In the genomic region with DNA sequence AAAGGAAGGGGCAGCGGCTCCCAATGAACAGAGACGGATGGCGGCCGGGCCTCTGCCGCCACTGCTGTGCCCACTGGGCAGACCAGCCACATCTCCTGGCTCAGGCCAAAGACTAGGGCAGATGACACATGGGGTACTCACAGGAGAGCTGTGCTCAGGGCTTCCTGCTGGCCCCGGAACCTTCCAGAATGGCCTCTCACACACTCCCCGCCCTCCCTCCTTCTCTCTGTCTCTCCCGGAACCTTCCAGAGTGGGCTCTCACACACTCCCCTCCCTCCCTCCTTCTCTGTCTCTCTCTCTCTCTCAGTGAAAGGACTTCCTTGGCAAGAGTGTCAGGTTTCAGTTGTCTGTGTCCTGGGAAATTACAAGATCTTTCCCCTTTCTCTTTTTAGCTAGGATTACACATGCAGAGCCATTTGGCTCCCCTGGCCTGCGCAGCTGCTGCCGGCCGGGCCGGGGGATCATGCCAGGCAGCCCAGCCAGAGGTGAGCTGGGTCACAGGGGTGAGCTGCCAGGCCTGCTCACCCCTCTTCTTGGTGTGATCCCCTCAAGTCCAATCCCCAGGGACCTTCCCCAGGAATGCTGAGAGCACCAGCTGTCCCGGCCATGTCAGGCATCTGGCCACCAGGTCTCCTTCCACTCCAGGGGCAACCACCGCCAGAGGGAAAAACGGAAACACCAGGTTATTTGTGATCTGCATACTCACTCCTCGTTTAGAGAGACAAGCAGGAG, we compare ENCODE assay signal across 10 cellular contexts. TPM values are rescaled to one million over a fixed set of nuclear protein-coding genes. Genes with fewer than 3 reads are reported as not detected.
A peak's percentile ranks its signal among the peaks of the same experiment; 100 is the strongest.
DNase-seq lines count a peak whose midpoint lies in the region; ATAC-seq, FAIRE-seq and TF ChIP-seq lines count a peak whose summit lies in the region.
"Had no signal": no experiment of that assay in that cellular context is flagged by ENCODE, and none has a peak within 500 bp of the region (broad histone marks: within the 10 kb centered on the region; RNA-seq: fewer than 3 reads in every experiment).

No MANE protein-coding gene starts in this region.

- no peak for FAIRE-seq in GM19239 (lab: Jason Lieb, UNC)
- FAIRE-seq in GM12891 (lab: Jason Lieb, UNC), result no peak

- H3K27me3 ChIP-seq in left ventricle myocardium inferior (ENCODE audit: low read depth) (peaks cover 4% of the 10 kb centered on the region), psoas muscle (ENCODE audit: insufficient read depth in 3 of 3, low read length in 2 of 3) (no peaks in the 10 kb centered on the region)

- no peaks in the 10 kb centered on the region for H3K9me3 ChIP-seq in left ventricle myocardium inferior (replicated peaks)
- H3K9me3 ChIP-seq in psoas muscle, result no peaks in the 10 kb centered on the region

- DNase-seq in DMS79 treated with DMSO at 0.1 percent for 48 hours (lab: John Stamatoyannopoulos, UW) (peak; percentile 52), NCI-H69 (lab: John Stamatoyannopoulos, UW) (peak; percentile 80), left ventricle myocardium inferior (peak; percentile 30), psoas muscle (peak; percentile 52 to 84), GM19239 (ENCODE audit: insufficient read length, low spot score) (no peak), COLO829 (ENCODE audit: low spot score) (no peak), SIG-M5 treated with dmso at 0.1 percent for 504 hours (lab: John Stamatoyannopoulos, UW; ENCODE audit: unreplicated experiment) (no peak), GM12891 (ENCODE audit: insufficient read length, low spot score) (no peak)
- DNase-seq: activated T-cell treated with anti-CD3 and anti-CD28 coated beads for 4 hours; stimulated activated CD4-positive, alpha-beta T cell treated with anti-CD3 and anti-CD28 coated beads, Interleukin-2, amount 100 ng/mL, for 24 hours had no signal

- 13 to 18% (median 18%) methylated on average over 15 to 16 of the region's 16 CpGs for WGBS in psoas muscle, 3 donors

- intact Hi-C loops in left ventricle myocardium inferior (cut with micrococcal nuclease) (no loop called here), psoas muscle (cut with DNase I) (loop anchor here (2.0 to 10.0 kb wide), 4 partner anchors 48 to 230 kb away; no protein-coding TSS in a partner anchor)

- H3K27ac ChIP-seq in left ventricle myocardium inferior (replicated peaks) (peak overlapping the region; percentile 84), psoas muscle (peak overlapping the region; percentile 97)

- ATAC-seq in psoas muscle, result peak; percentile 78 to 83 (median 80)

- TF ChIP-seq POLR2A in GM12891 (IDR thresholded peaks at IDR 0.05; ENCODE audit: low read depth, low read length), result no peak

- TF ChIP-seq CTCF in left ventricle myocardium inferior (IDR thresholded peaks at IDR 0.05; ENCODE audit: borderline replicate concordance), result no peak
- peak; percentile 5 for TF ChIP-seq CTCF in psoas muscle (IDR thresholded peaks at IDR 0.05)

- H3K36me3 ChIP-seq in left ventricle myocardium inferior, result no peaks in the 10 kb centered on the region
- no peaks in the 10 kb centered on the region for H3K36me3 ChIP-seq in psoas muscle (ENCODE audit: insufficient read depth in 1 of 2, low read depth in 1 of 2)

- H3K4me3 ChIP-seq in left ventricle myocardium inferior (peak overlapping the region; percentile 34), psoas muscle (peak overlapping the region; percentile 58)

- peaks cover 19% of the 10 kb centered on the region for H3K4me1 ChIP-seq in left ventricle myocardium inferior
- peaks cover 39% of the 10 kb centered on the region for H3K4me1 ChIP-seq in psoas muscle

TF ChIP-seq in GM12891, 5 proteins besides CTCF, POLR2A, EP300 and RAD21:
- TF ChIP-seq PAX5 (IDR thresholded peaks at IDR 0.05; ENCODE audit: insufficient read depth, low read length, severe bottlenecking) (no peak), POLR2AphosphoS5 (IDR thresholded peaks at IDR 0.05; ENCODE audit: low read depth, low read length) (no peak), SPI1 (IDR thresholded peaks at IDR 0.05; ENCODE audit: low read depth, low read length) (no peak), TAF1 (IDR thresholded peaks at IDR 0.05; ENCODE audit: low read depth, low read length) (no peak), POU2F2 (IDR thresholded peaks at IDR 0.05; ENCODE audit: low read depth, low read length) (no peak)

RNA-seq across cellular contexts. Expression of a gene that starts 45.3 kb away (rescaled TPM):
- 38.0 TPM for total RNA-seq in left ventricle myocardium inferior
- total RNA-seq in psoas muscle, result 1 to 10 TPM; 3.1 to 7.6 (median 6.1) TPM
- polyA plus RNA-seq in psoas muscle, result 1 to 10 TPM; 1.8 to 2.6 (median 2.1) TPM
- polyA plus RNA-seq in GM12891 (2012; ENCODE audit: low read depth, missing spikeins), result 5.3 TPM

Comparison
In these comparisons a context has a peak if more than half of its experiments do, and no peak if none do; other contexts are left out.
1. DNase-seq: peak in DMS79 treated with DMSO at 0.1 percent for 48 hours (single experiment), NCI-H69 (single experiment), left ventricle myocardium inferior (single experiment) and psoas muscle (2 of 2); none in GM19239 (single experiment), COLO829 (single experiment), SIG-M5 treated with dmso at 0.1 percent for 504 hours (single experiment) and GM12891 (single experiment).